ENCODE assay signal across 9 cellular contexts in the genomic region with DNA sequence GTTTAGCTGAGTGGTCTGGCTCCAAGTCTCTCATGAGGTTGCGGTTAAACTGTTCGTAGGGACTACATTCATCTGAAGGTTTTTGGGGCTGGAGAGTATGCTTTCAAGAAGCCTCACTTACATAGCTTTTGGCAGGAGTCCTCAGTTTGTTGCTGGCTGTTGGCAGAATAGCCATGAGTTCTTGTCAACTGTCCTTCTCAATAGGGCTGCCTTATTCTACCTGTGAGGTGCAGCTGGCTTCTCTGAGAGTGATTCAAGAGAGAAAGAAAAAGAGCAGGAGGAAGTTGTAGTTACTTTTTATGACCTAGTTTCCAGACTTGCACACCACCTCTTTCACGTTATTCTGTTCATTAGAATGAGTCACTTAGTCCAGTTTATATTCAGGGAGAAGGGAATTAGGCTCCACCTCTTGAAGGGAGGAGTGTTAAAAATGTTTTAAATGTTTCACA.
DNase-seq lines count a peak whose midpoint lies in the region; ATAC-seq and TF ChIP-seq lines count a peak whose summit lies in the region.
"Had no signal": no experiment of that assay in that cellular context is flagged by ENCODE, and none has a peak within 500 bp of the region (broad histone marks: within the 10 kb centered on the region; RNA-seq: fewer than 3 reads in every experiment).

No MANE protein-coding gene starts in this region.

- TF ChIP-seq CTCF in AG10803 (conservative IDR thresholded peaks at IDR 0.05; ENCODE audit: low read length) = no peak
- no peak for TF ChIP-seq CTCF in astrocyte of the cerebellum (IDR thresholded peaks at IDR 0.05; ENCODE audit: low read depth, low read length, missing control alignments)
- no peak for TF ChIP-seq CTCF in coronary artery (IDR thresholded peaks at IDR 0.05)

- no peak overlapping the region for H3K27ac ChIP-seq in coronary artery

- in situ Hi-C loops in astrocyte of the cerebellum (cut with HindIII; ENCODE audit: low sequenced_read_pairs) = no loop called here

- DNase-seq in AG10803 (ENCODE audit: low read depth) (peak; percentile 71), astrocyte of the cerebellum (ENCODE audit: low read depth) (peak; percentile 53), iris pigment epithelial cell (ENCODE audit: low read depth) (peak; percentile 80), coronary artery (ENCODE audit: low spot score) (no peak), medulla oblongata (ENCODE audit: extremely low spot score) (no peak)
- no peak for DNase-seq in stimulated activated CD4-positive, alpha-beta T cell treated with anti-CD3 and anti-CD28 coated beads, Interleukin-4, amount 100 ng/mL, for 1 hour
- DNase-seq: NCI-H2171 treated with DMSO at 0.1 percent for 48 hours had no signal

- ATAC-seq in HG02885 (IDR thresholded peaks at IDR 0.05; ENCODE audit: poor library complexity, unreplicated experiment) (peak; percentile 59), HG02759 (IDR thresholded peaks at IDR 0.05; ENCODE audit: unreplicated experiment) (no peak)

- H3K4me3 ChIP-seq in AG10803 (ENCODE audit: low read length) (no peak overlapping the region), astrocyte of the cerebellum (ENCODE audit: low read depth, low read length) (no peak overlapping the region), coronary artery (no peak overlapping the region)

Comparison
In these comparisons a context has a peak if more than half of its experiments do, and no peak if none do; other contexts are left out.
1. DNase-seq: peak in AG10803 (single experiment), astrocyte of the cerebellum (single experiment) and iris pigment epithelial cell (single experiment); none in coronary artery (single experiment), medulla oblongata (single experiment) and stimulated activated CD4-positive, alpha-beta T cell treated with anti-CD3 and anti-CD28 coated beads, Interleukin-4, amount 100 ng/mL, for 1 hour (single experiment).